ENCODE assay signal across 22 cellular contexts in the genomic region with DNA sequence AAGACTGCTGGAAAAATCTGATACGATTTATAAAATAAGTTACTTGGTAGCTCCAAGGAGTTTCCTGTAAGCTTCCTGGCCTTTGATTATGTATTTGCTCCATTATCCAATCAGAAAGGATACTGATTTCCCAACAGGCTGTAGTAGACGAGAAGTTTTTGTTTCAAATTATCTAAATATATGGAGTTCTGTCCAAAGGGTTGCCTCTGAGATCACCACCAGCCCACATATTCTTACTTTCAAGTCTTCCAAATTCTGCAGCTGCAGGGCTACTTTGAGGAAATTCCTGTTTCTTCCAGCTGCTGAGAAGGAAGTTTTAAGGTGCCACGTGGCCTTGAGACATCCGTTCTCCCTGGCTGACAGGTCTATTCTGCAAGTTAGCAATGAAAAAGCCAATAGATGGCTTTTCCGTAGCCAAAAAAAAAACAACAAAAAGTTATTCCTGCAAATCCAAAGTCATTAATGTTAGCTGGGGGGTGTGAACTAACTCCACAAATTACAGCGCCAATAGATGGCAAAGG.
"Had no signal": no experiment of that assay in that cellular context is flagged by ENCODE, and none has a peak within 500 bp of the region (broad histone marks: within the 10 kb centered on the region; RNA-seq: fewer than 3 reads in every experiment).

No MANE protein-coding gene starts in this region.

- H3K36me3 ChIP-seq: breast epithelium, colonic mucosa, esophagus squamous epithelium, neural progenitor cell, sigmoid colon, stomach, transverse colon had no signal

- H3K27ac ChIP-seq: breast epithelium, colonic mucosa, neural progenitor cell, sigmoid colon, stomach, transverse colon had no signal

- H3K27me3 ChIP-seq: breast epithelium, colonic mucosa, esophagus squamous epithelium, neural progenitor cell, sigmoid colon, stomach, transverse colon had no signal

- H3K9ac ChIP-seq: neural progenitor cell had no signal

- H3K4me1 ChIP-seq: breast epithelium, neural progenitor cell had no signal

- H3K9me3 ChIP-seq: breast epithelium, colonic mucosa, esophagus squamous epithelium, sigmoid colon, stomach, transverse colon had no signal

- H3K4me2 ChIP-seq: neural progenitor cell, smooth muscle cell had no signal

- H3K4me3 ChIP-seq: breast epithelium, colonic mucosa, esophagus squamous epithelium, neural progenitor cell, sigmoid colon, smooth muscle cell, stomach, transverse colon had no signal

- ATAC-seq: stimulated activated memory B cell treated with anti-CD40 and anti-IgM and Interleukin-4, amounts not matched to agents 10 μg/mL and 1 μg/mL and 100 μg/mL, for 72 hours had no signal

- DNase-seq: activated CD4-positive, alpha-beta memory T cell treated with anti-CD3 and anti-CD28 coated beads for 36 hours; activated CD4-positive, alpha-beta T cell treated with anti-CD3 and anti-CD28 coated beads for 48 hours; activated naive CD4-positive, alpha-beta T cell treated with Interleukin-2 at 50 U/mL for 16 hours; activated naive CD8-positive, alpha-beta T cell treated with anti-CD3 and anti-CD28 coated beads for 36 hours; activated T-cell treated with anti-CD3 and anti-CD28 coated beads, Interleukin-2, amount 50 U/mL, for 48 hours; amniotic stem cell; colonic mucosa; esophagus squamous epithelium; foreskin melanocyte; hypothalamus; mesendoderm; naive B cell; posterior cingulate gyrus; sigmoid colon; stimulated activated CD4-positive, alpha-beta T cell treated with anti-CD3 and anti-CD28 coated beads, Interleukin-15, amount 100 ng/mL, for 24 hours; stomach; transverse colon had no signal

- FAIRE-seq: urothelium cell line had no signal

- H2AFZ ChIP-seq: neural progenitor cell had no signal
